27 cellular contexts compared by ENCODE assay signal in the genomic region with DNA sequence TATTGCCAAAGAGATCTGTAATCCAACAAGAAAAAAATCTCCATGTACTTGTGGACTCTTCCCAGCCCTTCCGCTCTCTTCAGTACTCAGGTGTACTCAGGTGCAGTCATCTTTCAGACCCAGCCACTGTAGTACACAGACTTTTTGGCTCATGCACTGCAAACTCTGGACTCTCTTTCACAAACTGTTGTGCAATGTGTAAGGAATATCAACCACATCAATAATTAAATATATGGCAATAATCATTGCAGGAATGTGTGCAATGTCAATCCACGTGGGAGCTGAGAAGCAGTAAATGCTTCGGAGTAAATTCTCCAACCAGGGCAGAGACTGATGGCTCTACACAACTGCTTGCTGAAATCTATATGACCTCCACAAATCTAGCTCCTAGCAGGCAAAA.
A peak's percentile ranks its signal among the peaks of the same experiment; 100 is the strongest.
DNase-seq lines count a peak whose midpoint lies in the region; ATAC-seq, FAIRE-seq and TF ChIP-seq lines count a peak whose summit lies in the region.
"Had no signal": no experiment of that assay in that cellular context is flagged by ENCODE, and none has a peak within 500 bp of the region (broad histone marks: within the 10 kb centered on the region; RNA-seq: fewer than 3 reads in every experiment).

No MANE protein-coding gene starts in this region.

- POLR2A ChIA-PET in GM10248 (lab: Yijun Ruan, JAX) = no interaction called here

- H3K36me3 ChIP-seq in mucosa of descending colon (ENCODE audit: low read depth) (no peaks in the 10 kb centered on the region), colonic mucosa (no peaks in the 10 kb centered on the region)
- H3K36me3 ChIP-seq: SJCRH30 had no signal

- no peak overlapping the region for H3K4me3 ChIP-seq in mucosa of descending colon
- H3K4me3 ChIP-seq in colonic mucosa = no peak overlapping the region
- H3K4me3 ChIP-seq: SJCRH30 had no signal

- no peak for DNase-seq in GM12892 (ENCODE audit: insufficient read length)
- peak; percentile 63 for DNase-seq in fibroblast of peridontal ligament (ENCODE audit: extremely low read depth)
- no peak for DNase-seq in mucosa of descending colon
- DNase-seq in NCI-H526 (lab: John Stamatoyannopoulos, UW) = no peak
- DNase-seq in UCSD-AML1 (lab: John Stamatoyannopoulos, UW; ENCODE audit: unreplicated experiment) = no peak
- no peak for DNase-seq in GM10248 (ENCODE audit: extremely low spot score)
- DNase-seq in colonic mucosa = no peak
- DNase-seq: CD4-positive, CD25-positive, alpha-beta regulatory T cell; COR-L47; DMS53; HCEC 1CT; Karpas-422; NCI-H1105; NCI-H1436 treated with DMSO at 0.1 percent for 48 hours; NCI-H187 treated with DMSO at 0.1 percent for 48 hours; NCI-H446; NCI-H524 treated with DMSO at 0.1 percent for 48 hours; NCI-H82; NK-92 treated with Interleukin-12 subunit alpha and Interleukin-12 subunit beta, amount 100 ng/mL, for 24 hours; PC-3; SJCRH30 had no signal

- no peak overlapping the region for H3K27ac ChIP-seq in colonic mucosa
- H3K27ac ChIP-seq: SJCRH30 had no signal

- CTCF ChIA-PET in GM10248 (lab: Yijun Ruan, JAX) = no interaction called here

- peak; percentile 39 for ATAC-seq in mucosa of descending colon
- ATAC-seq: PC-3, Right ventricle myocardium inferior, SK-N-SH treated with all-trans-retinoic acid at 6 μM for 48 hours had no signal

- H3K9me3 ChIP-seq in mucosa of descending colon (no peaks in the 10 kb centered on the region), colonic mucosa (no peaks in the 10 kb centered on the region)
- H3K9me3 ChIP-seq: SJCRH30 had no signal

- no peaks in the 10 kb centered on the region for H3K27me3 ChIP-seq in colonic mucosa

- no peak overlapping the region for H3K9ac ChIP-seq in colonic mucosa (ENCODE audit: low read depth in 2 of 2, low read length in 2 of 2)

- TF ChIP-seq CTCF in mucosa of descending colon (IDR thresholded peaks at IDR 0.05) = no peak
- TF ChIP-seq CTCF in GM10248 (IDR thresholded peaks at IDR 0.05; ENCODE audit: control extremely low read depth, extremely low read depth, low read depth, missing control alignments) = no peak
- TF ChIP-seq CTCF in colonic mucosa (IDR thresholded peaks at IDR 0.05) = no peak

- FAIRE-seq in GM12892 (lab: Jason Lieb, UNC) = peak; percentile 5
- FAIRE-seq: G401.6, GM12891, GM19239, H1 had no signal

- peaks cover 3% of the 10 kb centered on the region for H3K4me1 ChIP-seq in mucosa of descending colon (ENCODE audit: low read depth)
- no peaks in the 10 kb centered on the region for H3K4me1 ChIP-seq in colonic mucosa
- H3K4me1 ChIP-seq: SJCRH30 had no signal

- intact Hi-C loops in mucosa of descending colon (cut with DNase I, micrococcal nuclease) = no loop called here
- intact Hi-C loops in colonic mucosa (cut with DNase I) = no loop called here

- no peak for TF ChIP-seq POLR2A in GM12892 (IDR thresholded peaks at IDR 0.05; ENCODE audit: low read depth, low read length)
